In the genomic region with DNA sequence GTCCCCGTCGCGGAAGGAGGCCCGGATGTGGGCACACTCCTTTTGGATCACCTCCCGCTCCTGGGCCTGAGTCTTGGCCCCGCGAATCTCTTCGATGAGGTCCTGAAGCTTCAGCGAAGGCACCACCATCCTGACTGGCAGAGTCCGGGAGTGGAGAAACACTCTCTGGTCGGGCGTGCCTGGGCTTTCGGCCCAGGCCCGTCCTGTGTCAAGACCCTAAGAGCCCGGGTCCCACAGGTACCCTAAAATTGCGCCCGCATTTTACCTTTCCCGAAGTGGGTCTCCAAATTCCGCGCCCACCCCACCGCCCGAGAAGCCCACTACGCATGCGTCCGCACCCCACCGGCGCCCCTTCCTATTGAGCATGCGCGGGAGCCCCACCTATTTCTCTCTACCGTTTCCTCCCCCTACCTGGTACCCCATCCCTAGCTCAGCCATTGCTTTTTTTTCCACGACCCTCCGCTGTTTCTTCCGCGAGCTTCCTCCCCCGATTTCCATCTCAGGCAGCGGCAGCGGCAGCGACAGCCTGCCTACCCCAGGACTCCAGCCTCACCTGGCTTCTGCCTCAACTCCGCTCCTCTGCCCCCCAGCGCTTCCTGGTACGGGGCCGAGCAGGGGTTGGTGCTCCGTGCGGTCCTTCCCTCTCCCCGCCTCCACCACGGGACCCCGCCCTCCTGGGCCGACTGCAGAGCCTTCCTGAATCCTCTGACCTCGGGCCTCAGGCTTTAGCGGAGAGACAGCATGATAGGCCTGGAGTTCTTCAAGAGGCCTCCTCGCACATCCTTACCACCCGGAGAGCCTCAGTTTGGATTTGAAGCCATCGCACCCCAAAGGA, we compare ENCODE assay signal across 8 cellular contexts. TPM values are rescaled to one million over a fixed set of nuclear protein-coding genes. Genes with fewer than 3 reads are reported as not detected.
DNase-seq lines count a peak whose midpoint lies in the region; TF ChIP-seq lines count a peak whose summit lies in the region.

Gene AP1G2, minus strand, starts transcription at position 606 of the 835 bp plus-strand sequence. Its CDS starts 477 bp downstream, at position 129.

- H3F3A ChIP-seq in GM23248 (ENCODE audit: insufficient read depth): peaks cover 6% of the 10 kb centered on the region; the same call in 1 of the 2 replicates

- peak within 1 kb of the TSS; percentile 92 for H2AFZ ChIP-seq in GM23248

- no peaks in the 10 kb centered on the region for H3K36me3 Mint-ChIP-seq in neural crest cell (ENCODE audit: low read depth)

- in situ Hi-C loops in GM23248 (cut with MboI): no loop called here

- peak within 1 kb of the TSS; percentile 96 for H3K4me2 ChIP-seq in GM23248 (ENCODE audit: unreplicated experiment)

- peak within 1 kb of the TSS; percentile 20 for H3K27ac Mint-ChIP-seq in neural crest cell (ENCODE audit: unreplicated experiment)

- TF ChIP-seq CTCF in LNCaP clone FGC (IDR thresholded peaks at IDR 0.05; ENCODE audit: control insufficient read depth, extremely low read depth, insufficient read depth) (no peak), neural crest cell (conservative IDR thresholded peaks at IDR 0.05) (no peak), subcutaneous adipose tissue (IDR thresholded peaks at IDR 0.05; ENCODE audit: low read depth) (no peak)

- H3K27me3 ChIP-seq in GM23248 (replicated peaks; ENCODE audit: insufficient read depth): peaks cover under 1% of the 10 kb centered on the region

- no peaks in the 10 kb centered on the region for H3K4me1 ChIP-seq in GM23248 (ENCODE audit: insufficient read depth)

- no peaks in the 10 kb centered on the region for H4K20me1 ChIP-seq in GM23248 (ENCODE audit: insufficient read depth)

- peak; percentile 90 for TF ChIP-seq POLR2A in Raji (IDR thresholded peaks at IDR 0.05; ENCODE audit: insufficient read depth, low read depth, low read length)

- peak within 1 kb of the TSS; percentile 93 for H3K4me3 Mint-ChIP-seq in neural crest cell

- H3K9me3 ChIP-seq in GM23248 (ENCODE audit: low read depth): no peaks in the 10 kb centered on the region

- H3K9ac ChIP-seq in GM23248: peak within 1 kb of the TSS; percentile 71

- H3K27me3 Mint-ChIP-seq in neural crest cell (ENCODE audit: low read depth): peaks cover 32% of the 10 kb centered on the region

- H3K36me3 ChIP-seq in GM23248 (ENCODE audit: low read depth): no peaks in the 10 kb centered on the region

- H3K27ac ChIP-seq in GM23248: no peak within 1 kb of the TSS

- DNase-seq in Daoy (ENCODE audit: low read depth): peak; percentile 89
- peak; percentile 64 for DNase-seq in GM23248
- DNase-seq in LNCaP clone FGC (ENCODE audit: low read depth): peak; percentile 74
- peak; percentile 79 for DNase-seq in activated T-helper 9 cell treated with anti-CD3 and anti-CD28 coated beads, Interleukin-2, amount 50 U/mL, for 16 hours (ENCODE audit: low read depth)
- DNase-seq in fibroblast of the conjunctiva (ENCODE audit: low read depth): peak; percentile 50
- DNase-seq in neural crest cell (ENCODE audit: low read depth, low spot score): peak; percentile 53

- H3K9me2 ChIP-seq in GM23248 (ENCODE audit: insufficient read depth): no peaks in the 10 kb centered on the region

- no peaks in the 10 kb centered on the region for H3K79me2 ChIP-seq in GM23248 (ENCODE audit: insufficient read depth)

- WGBS in GM23248 (ENCODE audit: low coverage in 1 of 2, low lambda C conversion rate in 2 of 2, missing lambda C conversion rate in 2 of 2), 2 experiments: 4 to 5% methylated on average over 44 to 53 of the region's 53 CpGs

- no peaks in the 10 kb centered on the region for H3K9me3 Mint-ChIP-seq in neural crest cell

- H3K4me3 ChIP-seq in GM23248 (peak within 1 kb of the TSS; percentile 81), LNCaP clone FGC (ENCODE audit: low read depth, low read length) (peak within 1 kb of the TSS; percentile 80)

- H3K4me1 Mint-ChIP-seq in neural crest cell: peaks cover 34% of the 10 kb centered on the region

RNA-seq across cellular contexts. Expression of gene AP1G2, which starts in this region (rescaled TPM):
- 10.2 and 47.7 TPM in 2 replicates for total RNA-seq in Daoy (2014; rRNA removed; shearing (Covaris generic))
- total RNA-seq in GM23248 (2014; rRNA removed; shearing (Covaris generic)): 3.9 and 13.7 TPM in 2 replicates
- polyA plus RNA-seq in GM23248 (2016; fragmentation: Nextera tagmentation; extraction: Ambion mirVana): 9.6 and 10.2 TPM in 2 replicates
- total RNA-seq in neural crest cell: 42.3 and 53.2 TPM in 2 replicates
- total RNA-seq in subcutaneous adipose tissue: 10 to 100 TPM; 25.3 to 49.6 (median 30.8) TPM
